In genomic region chr1:192224846-192225245, GRCh38 we compare ENCODE assay signal across 7 cellular contexts.
"Had no signal": no experiment of that assay in that cellular context is flagged by ENCODE, and none has a peak within 500 bp of the region (broad histone marks: within the 10 kb centered on the region; RNA-seq: fewer than 3 reads in every experiment).

No MANE protein-coding gene starts in this region.

- H3K9ac ChIP-seq: KMS-11 had no signal

- FAIRE-seq: H1, HepG2 had no signal

- H3K4me3 Mint-ChIP-seq: GM23338, H9 had no signal

- DNase-seq: H9, HCEC 1CT, KBM-7 had no signal

- H3K4me2 ChIP-seq: GM23338, KMS-11 had no signal

- ATAC-seq: GM23338, HepG2 had no signal

- H3K9me3 Mint-ChIP-seq: GM23338, H9 had no signal

- H3K27ac ChIP-seq: KMS-11 had no signal

- H3K4me3 ChIP-seq: GM23338 had no signal
